26 cellular contexts compared by ENCODE assay signal in genomic region chr11:115363921-115364320, GRCh38.
"Had no signal": no experiment of that assay in that cellular context is flagged by ENCODE, and none has a peak within 500 bp of the region (broad histone marks: within the 10 kb centered on the region; RNA-seq: fewer than 3 reads in every experiment).

No MANE protein-coding gene starts in this region.

- H3K4me3 Mint-ChIP-seq: dendritic cell treated with granulocyte-macrophage colony-stimulating factor and Interleukin-4, amounts not matched to agents 40 ng/mL and 50 ng/mL, for 4 days; effector memory CD8-positive, alpha-beta T cell; endodermal cell; immature natural killer cell; mesothelial cell of epicardium had no signal

- H3K27me3 Mint-ChIP-seq: dendritic cell treated with granulocyte-macrophage colony-stimulating factor and Interleukin-4, amounts not matched to agents 40 ng/mL and 50 ng/mL, for 4 days; effector memory CD8-positive, alpha-beta T cell had no signal

- H3K4me2 ChIP-seq: hepatocyte had no signal

- FAIRE-seq: endometrium, frontal cortex, kidney had no signal

- H3K4me3 ChIP-seq: colonic mucosa, esophagus muscularis mucosa, gastroesophageal sphincter, heart left ventricle, hepatocyte, lower lobe of right lung, mucosa of descending colon had no signal

- H3K9me3 ChIP-seq: colonic mucosa, esophagus muscularis mucosa, gastroesophageal sphincter, heart left ventricle, lower lobe of right lung, mucosa of descending colon had no signal

- H3K27me3 ChIP-seq: colonic mucosa, esophagus muscularis mucosa, foreskin keratinocyte, gastroesophageal sphincter, heart left ventricle, hepatocyte had no signal

- H3K36me3 Mint-ChIP-seq: immature natural killer cell, mesothelial cell of epicardium had no signal

- H3K36me3 ChIP-seq: colonic mucosa, esophagus muscularis mucosa, gastroesophageal sphincter, heart left ventricle, lower lobe of right lung had no signal

- H3K4me1 Mint-ChIP-seq: immature natural killer cell had no signal

- H3K79me2 ChIP-seq: hepatocyte had no signal

- ATAC-seq: effector memory CD8-positive, alpha-beta T cell; foreskin keratinocyte; gastroesophageal sphincter; heart left ventricle; left colon; left lobe of liver; lower lobe of right lung; mucosa of descending colon had no signal

- H3K4me1 ChIP-seq: colonic mucosa, foreskin keratinocyte, gastroesophageal sphincter, lower lobe of right lung had no signal

- H3K27ac Mint-ChIP-seq: dendritic cell treated with granulocyte-macrophage colony-stimulating factor and Interleukin-4, amounts not matched to agents 40 ng/mL and 50 ng/mL, for 4 days; effector memory CD8-positive, alpha-beta T cell; endodermal cell; immature natural killer cell; mesothelial cell of epicardium had no signal

- H3K9me3 Mint-ChIP-seq: dendritic cell treated with granulocyte-macrophage colony-stimulating factor and Interleukin-4, amounts not matched to agents 40 ng/mL and 50 ng/mL, for 4 days; effector memory CD8-positive, alpha-beta T cell; endodermal cell; mesothelial cell of epicardium had no signal

- H2AFZ ChIP-seq: hepatocyte had no signal

- DNase-seq: colonic mucosa; cortex of kidney; effector CD8-positive, alpha-beta T cell; effector memory CD8-positive, alpha-beta T cell; endodermal cell; erythroblast; foreskin keratinocyte; heart left ventricle; hypothalamus; immature natural killer cell; islet precursor cell; kidney; left colon; left ventricle myocardium superior; lower lobe of right lung; mesenchymal stem cell; mucosa of descending colon had no signal

- H3K27ac ChIP-seq: colonic mucosa, epithelial cell of prostate, esophagus muscularis mucosa, foreskin keratinocyte, gastroesophageal sphincter, hepatocyte, lower lobe of right lung had no signal
